In genomic region chr4:140705625-140706275, GRCh38 we compare ENCODE assay signal across 2 cellular contexts.
TF ChIP-seq lines count a peak whose summit lies in the region.

No MANE protein-coding gene starts in this region.

TF ChIP-seq in SK-N-SH, 30 proteins besides CTCF, POLR2A, EP300 and RAD21 (continued from another document):
- no peak for TF ChIP-seq IRF3 (IDR thresholded peaks at IDR 0.05; ENCODE audit: low read depth, low read length)

TF ChIP-seq in SK-N-SH treated with all-trans-retinoic acid at 6 μM for 48 hours, 23 proteins besides CTCF, POLR2A, EP300 and RAD21 (continued from another document):
- TF ChIP-seq POU6F1 (CRISPR knock-in tag; IDR thresholded peaks at IDR 0.05; ENCODE audit: borderline replicate concordance, low read depth) = no peak
- no peak for TF ChIP-seq ZFP30 (CRISPR knock-in tag; IDR thresholded peaks at IDR 0.05)
- TF ChIP-seq TCF4 (CRISPR knock-in tag; IDR thresholded peaks at IDR 0.05; ENCODE audit: borderline replicate concordance) = no peak
- TF ChIP-seq CSDC2 (CRISPR knock-in tag; IDR thresholded peaks at IDR 0.05) = no peak
- no peak for TF ChIP-seq ZFP3 (CRISPR knock-in tag; IDR thresholded peaks at IDR 0.05)
- no peak for TF ChIP-seq GLIS3 (CRISPR knock-in tag; IDR thresholded peaks at IDR 0.05)
- TF ChIP-seq SNAI2 (CRISPR knock-in tag; IDR thresholded peaks at IDR 0.05) = no peak
- TF ChIP-seq ZNF565 (CRISPR knock-in tag; conservative IDR thresholded peaks at IDR 0.05; ENCODE audit: low read depth) = no peak
- no peak for TF ChIP-seq TOX (CRISPR knock-in tag; IDR thresholded peaks at IDR 0.05; ENCODE audit: borderline replicate concordance)
- no peak for TF ChIP-seq PPARA (CRISPR knock-in tag; IDR thresholded peaks at IDR 0.05; ENCODE audit: borderline replicate concordance)
- no peak for TF ChIP-seq ZNF8 (CRISPR knock-in tag; IDR thresholded peaks at IDR 0.05)
- TF ChIP-seq CREB5 (CRISPR knock-in tag; IDR thresholded peaks at IDR 0.05; ENCODE audit: low read depth) = no peak
- TF ChIP-seq OSR1 (CRISPR knock-in tag; IDR thresholded peaks at IDR 0.05) = no peak
- no peak for TF ChIP-seq ISL1 (CRISPR knock-in tag; IDR thresholded peaks at IDR 0.05)
TF ChIP-seq in SK-N-SH treated with all-trans-retinoic acid at 6 μM for 48 hours: peak in this region for 0.
